ENCODE assay signal across 21 cellular contexts in genomic region chr3:182810574-182811268, GRCh38. TPM values are rescaled to one million over a fixed set of nuclear protein-coding genes. Genes with fewer than 3 reads are reported as not detected.
DNase-seq lines count a peak whose midpoint lies in the region; ATAC-seq and TF ChIP-seq lines count a peak whose summit lies in the region.
"Had no signal": no experiment of that assay in that cellular context is flagged by ENCODE, and none has a peak within 500 bp of the region (broad histone marks: within the 10 kb centered on the region; RNA-seq: fewer than 3 reads in every experiment).

No MANE protein-coding gene starts in this region.

- no peaks in the 10 kb centered on the region for H3K9me3 Mint-ChIP-seq in activated T-helper 17 cell treated with anti-CD3 and anti-CD28 coated beads, Interleukin-2, amount 50 U/mL, for 72 hours
- no peaks in the 10 kb centered on the region for H3K9me3 Mint-ChIP-seq in type B pancreatic cell
- H3K9me3 Mint-ChIP-seq: activated CD4-positive, alpha-beta T cell treated with anti-CD3 and anti-CD28 coated beads, Interleukin-2, amount 10 ng/mL, durations not matched to agents 24 days and 14 days; activated naive CD4-positive, alpha-beta T cell treated with anti-CD3 and anti-CD28 coated beads, Interleukin-2, amount 10 ng/mL, durations not matched to agents 7 days and 5 days; GM23338; naive B cell had no signal

- in situ Hi-C loops in brain microvascular endothelial cell (cut with HindIII; ENCODE audit: low pct_ligation_motif_present, low sequenced_read_pairs) = no loop called here
- in situ Hi-C loops in ACHN (cut with HindIII; ENCODE audit: low pct_ligation_motif_present, low pct_unique_long_range_greater_than_20kb, low sequenced_read_pairs) = no loop called here

- H3K27me3 Mint-ChIP-seq in activated T-helper 17 cell treated with anti-CD3 and anti-CD28 coated beads, Interleukin-2, amount 50 U/mL, for 72 hours = no peaks in the 10 kb centered on the region
- H3K27me3 Mint-ChIP-seq in type B pancreatic cell = no peaks in the 10 kb centered on the region
- H3K27me3 Mint-ChIP-seq: activated CD4-positive, alpha-beta T cell treated with anti-CD3 and anti-CD28 coated beads, Interleukin-2, amount 10 ng/mL, durations not matched to agents 24 days and 14 days; activated naive CD4-positive, alpha-beta T cell treated with anti-CD3 and anti-CD28 coated beads, Interleukin-2, amount 10 ng/mL, durations not matched to agents 7 days and 5 days; naive B cell had no signal

- peak; percentile 54 for ATAC-seq in HG03354 (IDR thresholded peaks at IDR 0.05; ENCODE audit: poor library complexity, severe bottlenecking, unreplicated experiment)
- peak; percentile 64 for ATAC-seq in activated T-helper 17 cell treated with anti-CD3 and anti-CD28 coated beads, Interleukin-2, amount 50 U/mL, for 72 hours (replicated peaks)
- ATAC-seq: GM23338, lower lobe of right lung had no signal

- TF ChIP-seq CTCF in fibroblast of pulmonary artery (IDR thresholded peaks at IDR 0.05; ENCODE audit: low read length, missing control alignments) (no peak), type B pancreatic cell (conservative IDR thresholded peaks at IDR 0.05) (no peak), brain microvascular endothelial cell (IDR thresholded peaks at IDR 0.05; ENCODE audit: low read depth, low read length, missing control alignments) (no peak)

- H3K4me3 ChIP-seq in fibroblast of pulmonary artery (replicated peaks; ENCODE audit: low read depth, low read length) (no peak overlapping the region), brain microvascular endothelial cell (ENCODE audit: low read depth, low read length) (no peak overlapping the region)
- H3K4me3 ChIP-seq: BLaER1, breast epithelium, GM23338, lower lobe of right lung, thoracic aorta had no signal

- H3K4me1 Mint-ChIP-seq in activated T-helper 17 cell treated with anti-CD3 and anti-CD28 coated beads, Interleukin-2, amount 50 U/mL, for 72 hours = peaks cover 33% of the 10 kb centered on the region
- peaks cover 19% of the 10 kb centered on the region for H3K4me1 Mint-ChIP-seq in type B pancreatic cell (ENCODE audit: unreplicated experiment)

- peaks cover 10% of the 10 kb centered on the region for H3K36me3 Mint-ChIP-seq in activated T-helper 17 cell treated with anti-CD3 and anti-CD28 coated beads, Interleukin-2, amount 50 U/mL, for 72 hours (ENCODE audit: low read depth)
- peaks cover 6% of the 10 kb centered on the region for H3K36me3 Mint-ChIP-seq in type B pancreatic cell

- DNase-seq in fibroblast of pulmonary artery (ENCODE audit: low read depth) = peak; percentile 41
- DNase-seq in type B pancreatic cell (ENCODE audit: extremely low spot score, unreplicated experiment) = no peak
- DNase-seq in AG08396 (ENCODE audit: low spot score) = no peak
- DNase-seq in brain microvascular endothelial cell = no peak
- DNase-seq in ACHN = no peak
- DNase-seq: activated CD4-positive, alpha-beta T cell treated with anti-CD3 and anti-CD28 coated beads, Interleukin-2, amount 10 ng/mL, durations not matched to agents 24 days and 14 days; activated naive CD4-positive, alpha-beta T cell treated with anti-CD3 and anti-CD28 coated beads, Interleukin-2, amount 10 ng/mL, durations not matched to agents 7 days and 5 days; effector memory CD4-positive, alpha-beta T cell; glutamatergic neuron; KBM-7; lower lobe of right lung; naive B cell; NCI-H2081 treated with DMSO at 0.1 percent for 48 hours; NCI-H524; posterior cingulate gyrus had no signal

- no peaks in the 10 kb centered on the region for H3K27me3 ChIP-seq in brain microvascular endothelial cell (replicated peaks)
- H3K27me3 ChIP-seq: BLaER1, breast epithelium had no signal

- H3K27ac ChIP-seq in brain microvascular endothelial cell = no peak overlapping the region
- H3K27ac ChIP-seq: BLaER1, breast epithelium, lower lobe of right lung, thoracic aorta had no signal

- H3K4me3 Mint-ChIP-seq in activated T-helper 17 cell treated with anti-CD3 and anti-CD28 coated beads, Interleukin-2, amount 50 U/mL, for 72 hours = no peak overlapping the region
- no peak overlapping the region for H3K4me3 Mint-ChIP-seq in type B pancreatic cell
- H3K4me3 Mint-ChIP-seq: activated CD4-positive, alpha-beta T cell treated with anti-CD3 and anti-CD28 coated beads, Interleukin-2, amount 10 ng/mL, durations not matched to agents 24 days and 14 days; activated naive CD4-positive, alpha-beta T cell treated with anti-CD3 and anti-CD28 coated beads, Interleukin-2, amount 10 ng/mL, durations not matched to agents 7 days and 5 days; GM23338; naive B cell had no signal

- no peak overlapping the region for H3K27ac Mint-ChIP-seq in activated T-helper 17 cell treated with anti-CD3 and anti-CD28 coated beads, Interleukin-2, amount 50 U/mL, for 72 hours
- peak overlapping the region; percentile 15 for H3K27ac Mint-ChIP-seq in type B pancreatic cell
- H3K27ac Mint-ChIP-seq: activated CD4-positive, alpha-beta T cell treated with anti-CD3 and anti-CD28 coated beads, Interleukin-2, amount 10 ng/mL, durations not matched to agents 24 days and 14 days; activated naive CD4-positive, alpha-beta T cell treated with anti-CD3 and anti-CD28 coated beads, Interleukin-2, amount 10 ng/mL, durations not matched to agents 7 days and 5 days; GM23338 had no signal

- no peaks in the 10 kb centered on the region for H3K36me3 ChIP-seq in brain microvascular endothelial cell (replicated peaks)
- H3K36me3 ChIP-seq: BLaER1, breast epithelium, thoracic aorta had no signal

RNA-seq across cellular contexts. Expression of gene ATP11B, which starts 17.4 kb away (rescaled TPM):
- total RNA-seq in activated T-helper 17 cell treated with anti-CD3 and anti-CD28 coated beads, Interleukin-2, amount 50 U/mL, for 72 hours = 10 to 100 TPM; 69.1 to 80.3 TPM
- total RNA-seq in type B pancreatic cell (ENCODE audit: low replicate concordance) = 73.4 and 92.5 TPM in 2 replicates
